21 cellular contexts compared by ENCODE assay signal in genomic region chr7:2981103-2981480, GRCh38.
A peak's percentile ranks its signal among the peaks of the same experiment; 100 is the strongest.
DNase-seq lines count a peak whose midpoint lies in the region; ATAC-seq, FAIRE-seq and TF ChIP-seq lines count a peak whose summit lies in the region.
"Had no signal": no experiment of that assay in that cellular context is flagged by ENCODE, and none has a peak within 500 bp of the region (broad histone marks: within the 10 kb centered on the region; RNA-seq: fewer than 3 reads in every experiment).

No MANE protein-coding gene starts in this region.

- ATAC-seq in GM12878 (no peak), GM19328 (IDR thresholded peaks at IDR 0.05; ENCODE audit: unreplicated experiment) (no peak)

- no peak for TF ChIP-seq RAD21 in GM12878 (IDR thresholded peaks at IDR 0.05; ENCODE audit: insufficient read depth, low read depth, low read length)

- H3K9me3 ChIP-seq in OCI-LY1 (ENCODE audit: low read length) (no peaks in the 10 kb centered on the region), GM12878 (replicated peaks; ENCODE audit: control insufficient read depth, insufficient read depth, low read length) (no peaks in the 10 kb centered on the region; the same call in 2 of the 3 replicates)
- H3K9me3 ChIP-seq: colonic mucosa, heart right ventricle, right atrium auricular region, SK-N-SH, testis had no signal

- H3K4me3 ChIP-seq in OCI-LY1 (ENCODE audit: low read depth, low read length, poor library complexity, severe bottlenecking) (peak overlapping the region; percentile 64), GM12878 (no peak overlapping the region)
- H3K4me3 ChIP-seq: colonic mucosa, heart right ventricle, right atrium auricular region, testis had no signal

- no peaks in the 10 kb centered on the region for H3F3A ChIP-seq in OCI-LY1 (ENCODE audit: insufficient read depth, low read length)

- in situ Hi-C loops in GM12878 (cut with MboI), result no loop called here

- TF ChIP-seq EP300 in GM12878 (IDR thresholded peaks at IDR 0.05; ENCODE audit: borderline replicate concordance in 1 of 2, control insufficient read depth in 1 of 2, low read depth in 2 of 2, low read length in 2 of 2), result no peak

- peaks cover 87% of the 10 kb centered on the region for H3K4me1 Mint-ChIP-seq in activated CD4-positive, alpha-beta T cell treated with anti-CD3 and anti-CD28 coated beads, Interleukin-2, amount 10 ng/mL, durations not matched to agents 7 days and 5 days
- peaks cover 5% of the 10 kb centered on the region for H3K4me1 Mint-ChIP-seq in neural crest cell
- H3K4me1 Mint-ChIP-seq in endothelial cell (ENCODE audit: unreplicated experiment), result no peaks in the 10 kb centered on the region
- H3K4me1 Mint-ChIP-seq in progenitor cell of endocrine pancreas (ENCODE audit: low read depth), result peaks cover 20% of the 10 kb centered on the region

- no peaks in the 10 kb centered on the region for H3K79me2 ChIP-seq in OCI-LY1 (ENCODE audit: insufficient read depth, low read length)
- peaks cover 12% of the 10 kb centered on the region for H3K79me2 ChIP-seq in GM12878 (ENCODE audit: control insufficient read depth, insufficient read depth, low read length)

- H3K4me1 ChIP-seq in OCI-LY1 (ENCODE audit: insufficient read depth, low read length, severe bottlenecking) (peaks cover 63% of the 10 kb centered on the region), GM12878 (ENCODE audit: control insufficient read depth, insufficient read depth, low read length) (peaks cover 44% of the 10 kb centered on the region)
- H3K4me1 ChIP-seq: colonic mucosa, right atrium auricular region, testis had no signal

- no peaks in the 10 kb centered on the region for H3K9me2 ChIP-seq in OCI-LY1 (ENCODE audit: low read depth, low read length)
- H3K9me2 ChIP-seq: SK-N-SH had no signal

- SMC1A ChIA-PET in GM12878 (lab: Charles Lee; ENCODE audit: uncharacterized antibody, unreplicated experiment), result interaction anchor here (1.2 to 1.5 kb wide), 2 partner anchors 42 to 86 kb away, joined by 3 to 4 read pairs; no protein-coding TSS in a partner anchor

- no peaks in the 10 kb centered on the region for H3K27me3 Mint-ChIP-seq in activated CD4-positive, alpha-beta T cell treated with anti-CD3 and anti-CD28 coated beads, Interleukin-2, amount 10 ng/mL, durations not matched to agents 7 days and 5 days
- no peaks in the 10 kb centered on the region for H3K27me3 Mint-ChIP-seq in neural crest cell (ENCODE audit: low read depth)
- peaks cover 9% of the 10 kb centered on the region for H3K27me3 Mint-ChIP-seq in endothelial cell (ENCODE audit: unreplicated experiment)
- peaks cover 4% of the 10 kb centered on the region for H3K27me3 Mint-ChIP-seq in progenitor cell of endocrine pancreas

- RAD21 ChIA-PET in GM12878 (lab: Charles Lee; ENCODE audit: unreplicated experiment), result no interaction called here

- POLR2A ChIA-PET in activated CD4-positive, alpha-beta T cell treated with anti-CD3 and anti-CD28 coated beads, Interleukin-2, amount 10 ng/mL, durations not matched to agents 7 days and 5 days (lab: Charles Lee), result no interaction called here
- POLR2A ChIA-PET in GM12878 (lab: Charles Lee), result no interaction called here

- H3K4me2 ChIP-seq in OCI-LY1 (ENCODE audit: low read length) (no peak overlapping the region), GM12878 (ENCODE audit: control insufficient read depth, insufficient read depth) (peak overlapping the region; percentile 99)
- H3K4me2 ChIP-seq: SK-N-SH had no signal

- TF ChIP-seq CTCF in OCI-LY1 (IDR thresholded peaks at IDR 0.05; ENCODE audit: low read length) (no peak), GM12878 (IDR thresholded peaks at IDR 0.05 in 2 of 3, conservative IDR thresholded peaks at IDR 0.05 in 1 of 3; ENCODE audit: control insufficient read depth in 2 of 3, extremely low read depth in 1 of 3, insufficient read depth in 1 of 3, low read depth in 3 of 3, low read length in 3 of 3) (no peak), neural crest cell (conservative IDR thresholded peaks at IDR 0.05) (no peak), endothelial cell (IDR thresholded peaks at IDR 0.05; ENCODE audit: unreplicated experiment) (no peak), progenitor cell of endocrine pancreas (IDR thresholded peaks at IDR 0.05; ENCODE audit: unreplicated experiment) (no peak)

- H3K9ac ChIP-seq in OCI-LY1 (ENCODE audit: low read length) (no peak overlapping the region), GM12878 (ENCODE audit: control insufficient read depth, insufficient read depth, low read length) (no peak overlapping the region)
- H3K9ac ChIP-seq: SK-N-SH had no signal

- no peak overlapping the region for H3K4me3 Mint-ChIP-seq in activated CD4-positive, alpha-beta T cell treated with anti-CD3 and anti-CD28 coated beads, Interleukin-2, amount 10 ng/mL, durations not matched to agents 7 days and 5 days
- no peak overlapping the region for H3K4me3 Mint-ChIP-seq in neural crest cell
- no peak overlapping the region for H3K4me3 Mint-ChIP-seq in endothelial cell (ENCODE audit: unreplicated experiment)
- no peak overlapping the region for H3K4me3 Mint-ChIP-seq in progenitor cell of endocrine pancreas (ENCODE audit: low read depth)
- H3K4me3 Mint-ChIP-seq: brain had no signal

- no peaks in the 10 kb centered on the region for H4K20me1 ChIP-seq in OCI-LY1 (ENCODE audit: insufficient read depth, low read length)
- H4K20me1 ChIP-seq in GM12878 (ENCODE audit: control insufficient read depth, insufficient read depth), result no peaks in the 10 kb centered on the region

- intact Hi-C loops in GM12878 (cut with micrococcal nuclease; ENCODE audit: unreplicated experiment), result no loop called here

- H3K27me3 ChIP-seq in OCI-LY1 (ENCODE audit: insufficient read depth, low read length), result no peaks in the 10 kb centered on the region
- H3K27me3 ChIP-seq in GM12878 (replicated peaks in 1 of 2; ENCODE audit: control insufficient read depth in 2 of 2, insufficient read depth in 2 of 2, low read length in 1 of 2), result no peaks in the 10 kb centered on the region
- H3K27me3 ChIP-seq: colonic mucosa, right atrium auricular region, testis had no signal

- H3K9me3 Mint-ChIP-seq in activated CD4-positive, alpha-beta T cell treated with anti-CD3 and anti-CD28 coated beads, Interleukin-2, amount 10 ng/mL, durations not matched to agents 7 days and 5 days, result peaks cover 3% of the 10 kb centered on the region
- H3K9me3 Mint-ChIP-seq in neural crest cell (no peaks in the 10 kb centered on the region), endothelial cell (ENCODE audit: unreplicated experiment) (no peaks in the 10 kb centered on the region), progenitor cell of endocrine pancreas (ENCODE audit: low read depth) (no peaks in the 10 kb centered on the region)

- no peak for FAIRE-seq in GM12878 (lab: Jason Lieb, UNC)
- FAIRE-seq: D721Med, endothelial cell of umbilical vein, TTC549 had no signal

- CTCF ChIA-PET in activated CD4-positive, alpha-beta T cell treated with anti-CD3 and anti-CD28 coated beads, Interleukin-2, amount 10 ng/mL, durations not matched to agents 7 days and 5 days (lab: Charles Lee), result no interaction called here
- CTCF ChIA-PET in GM12878 (lab: Yijun Ruan, JAX), result no interaction called here

- 89% methylated on average over 8 of the region's 8 CpGs for WGBS in GM12878 (ENCODE audit: insufficient coverage, insufficient replicate concordance, low lambda C conversion rate, missing lambda C conversion rate)

- H3K36me3 Mint-ChIP-seq in activated CD4-positive, alpha-beta T cell treated with anti-CD3 and anti-CD28 coated beads, Interleukin-2, amount 10 ng/mL, durations not matched to agents 7 days and 5 days (ENCODE audit: low read depth), result peaks cover 58% of the 10 kb centered on the region
- no peaks in the 10 kb centered on the region for H3K36me3 Mint-ChIP-seq in neural crest cell (ENCODE audit: low read depth)
- H3K36me3 Mint-ChIP-seq in endothelial cell (ENCODE audit: low read depth, unreplicated experiment), result no peaks in the 10 kb centered on the region
- H3K36me3 Mint-ChIP-seq in progenitor cell of endocrine pancreas (ENCODE audit: insufficient read depth), result no peaks in the 10 kb centered on the region
- H3K36me3 Mint-ChIP-seq: brain had no signal

- no peak for DNase-seq in activated CD4-positive, alpha-beta T cell treated with anti-CD3 and anti-CD28 coated beads, Interleukin-2, amount 10 ng/mL, durations not matched to agents 7 days and 5 days
- no peak for DNase-seq in activated CD4-positive, alpha-beta T cell treated with anti-CD3 and anti-CD28 coated beads, Interleukin-2, amount 50 U/mL, for 1 hour
- DNase-seq in GM12878 (ENCODE audit: low read depth, low spot score) (no peak), neural crest cell (ENCODE audit: low read depth, low spot score) (no peak), endothelial cell (ENCODE audit: low spot score) (no peak), progenitor cell of endocrine pancreas (ENCODE audit: low spot score, unreplicated experiment) (no peak)
- DNase-seq: activated CD4-positive, alpha-beta T cell treated with anti-CD3 and anti-CD28 coated beads for 4 hours; colonic mucosa; heart right ventricle; NCI-H2081 treated with DMSO at 0.1 percent for 48 hours; NK-92 treated with Interleukin-12 subunit alpha and Interleukin-12 subunit beta, amount 100 ng/mL, for 24 hours; SK-N-SH; stimulated activated CD4-positive, alpha-beta T cell treated with anti-CD3 and anti-CD28 coated beads, Interleukin-12 subunit alpha, Interleukin-12 subunit beta, amount 100 ng/mL, for 4 hours had no signal

- H3K27ac ChIP-seq in OCI-LY1 (ENCODE audit: low read depth, low read length, poor library complexity, severe bottlenecking) (peak overlapping the region; percentile 89), GM12878 (ENCODE audit: control insufficient read depth, insufficient read depth) (no peak overlapping the region)
- H3K27ac ChIP-seq: colonic mucosa, heart right ventricle, right atrium auricular region, testis had no signal

- H2AFZ ChIP-seq in OCI-LY1 (ENCODE audit: low read length) (no peak overlapping the region), GM12878 (ENCODE audit: control insufficient read depth, low read depth, low read length) (no peak overlapping the region)

- no TSS peak for BruUV-seq in GM12878 (replicated peaks; lab: Mats Ljungman, UMichigan)

- peaks cover 18% of the 10 kb centered on the region for H3K36me3 ChIP-seq in OCI-LY1 (ENCODE audit: insufficient read depth, low read length)
- peaks cover 2 to 8% of the 10 kb centered on the region in 2 experiments; a peak in 3 of 4 replicates for H3K36me3 ChIP-seq in GM12878 (ENCODE audit: control insufficient read depth in 2 of 2, insufficient read depth in 2 of 2, low read length in 1 of 2)
- H3K36me3 ChIP-seq: colonic mucosa, heart right ventricle, right atrium auricular region had no signal

- peak overlapping the region; percentile 81 for H3K27ac Mint-ChIP-seq in activated CD4-positive, alpha-beta T cell treated with anti-CD3 and anti-CD28 coated beads, Interleukin-2, amount 10 ng/mL, durations not matched to agents 7 days and 5 days
- H3K27ac Mint-ChIP-seq in neural crest cell (ENCODE audit: unreplicated experiment), result peak overlapping the region; percentile 24
- H3K27ac Mint-ChIP-seq in endothelial cell (ENCODE audit: unreplicated experiment), result no peak overlapping the region
- no peak overlapping the region for H3K27ac Mint-ChIP-seq in progenitor cell of endocrine pancreas
- H3K27ac Mint-ChIP-seq: brain had no signal

- TF ChIP-seq POLR2A in GM12878 (IDR thresholded peaks at IDR 0.05; ENCODE audit: low read depth, low read length), result no peak

TF ChIP-seq in GM12878, 131 proteins besides CTCF, POLR2A, EP300 and RAD21 (continues in another document):
- no peak for TF ChIP-seq PML (IDR thresholded peaks at IDR 0.05; ENCODE audit: low read length)
- TF ChIP-seq ZNF622 (IDR thresholded peaks at IDR 0.05), result no peak

Comparison
In these comparisons a context has a peak if more than half of its experiments do, and no peak if none do; other contexts are left out.
1. H3K27ac Mint-ChIP-seq: peak in activated CD4-positive, alpha-beta T cell treated with anti-CD3 and anti-CD28 coated beads, Interleukin-2, amount 10 ng/mL, durations not matched to agents 7 days and 5 days (single experiment) and neural crest cell (single experiment); none in endothelial cell (single experiment) and progenitor cell of endocrine pancreas (single experiment).